ENCODE assay signal across 12 cellular contexts in the genomic region with DNA sequence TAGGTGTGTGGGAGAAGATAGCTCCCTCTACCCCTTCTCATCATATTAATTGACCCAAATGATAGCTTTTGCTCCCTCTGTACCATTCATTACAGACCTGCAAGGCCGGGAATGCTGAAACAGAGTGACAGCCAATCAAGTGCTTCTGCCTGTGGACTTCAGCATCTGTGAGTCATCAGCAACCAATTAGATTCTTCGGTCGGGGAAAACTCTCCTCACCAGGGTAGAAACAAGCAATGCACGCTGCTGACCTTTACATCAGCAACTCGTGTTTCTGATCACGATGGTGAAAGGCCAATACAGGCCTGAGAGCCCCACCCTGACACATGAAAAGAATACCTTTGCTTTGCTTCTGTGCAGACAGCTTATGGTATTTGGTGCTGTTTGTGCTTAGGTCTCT.
DNase-seq lines count a peak whose midpoint lies in the region; ATAC-seq and TF ChIP-seq lines count a peak whose summit lies in the region.
"Had no signal": no experiment of that assay in that cellular context is flagged by ENCODE, and none has a peak within 500 bp of the region (broad histone marks: within the 10 kb centered on the region; RNA-seq: fewer than 3 reads in every experiment).

No MANE protein-coding gene starts in this region.

- H3K27me3 ChIP-seq in CD4-positive, alpha-beta T cell (ENCODE audit: control insufficient read depth, insufficient read depth, low read length) = no peaks in the 10 kb centered on the region
- H3K27me3 ChIP-seq in CD8-positive, alpha-beta T cell (ENCODE audit: insufficient read depth, low read length) = no peaks in the 10 kb centered on the region
- H3K27me3 ChIP-seq: esophagus muscularis mucosa had no signal

- no peak overlapping the region for H3K27ac Mint-ChIP-seq in CD4-positive, alpha-beta T cell
- no peak overlapping the region for H3K27ac Mint-ChIP-seq in CD8-positive, alpha-beta T cell

- ATAC-seq in HG02610 (IDR thresholded peaks at IDR 0.05; ENCODE audit: unreplicated experiment) (no peak), GM21529 (IDR thresholded peaks at IDR 0.05; ENCODE audit: unreplicated experiment) (no peak)
- ATAC-seq in CD4-positive, alpha-beta T cell (ENCODE audit: poor library complexity) = no peak
- no peak for ATAC-seq in CD8-positive, alpha-beta T cell

- POLR2A ChIA-PET in CD4-positive, alpha-beta T cell (lab: Charles Lee) = no interaction called here
- POLR2A ChIA-PET in CD8-positive, alpha-beta T cell (lab: Charles Lee) = no interaction called here

- H3K36me3 Mint-ChIP-seq in CD4-positive, alpha-beta T cell (ENCODE audit: low read depth) = no peaks in the 10 kb centered on the region
- no peaks in the 10 kb centered on the region for H3K36me3 Mint-ChIP-seq in CD8-positive, alpha-beta T cell

- H3K27ac ChIP-seq in CD4-positive, alpha-beta T cell (ENCODE audit: low read depth, low read length) = no peak overlapping the region
- no peak overlapping the region for H3K27ac ChIP-seq in CD8-positive, alpha-beta T cell (ENCODE audit: low read depth, low read length)

- no peaks in the 10 kb centered on the region for H3K9me3 ChIP-seq in CD4-positive, alpha-beta T cell (ENCODE audit: control insufficient read depth, low read length)
- H3K9me3 ChIP-seq in CD8-positive, alpha-beta T cell (ENCODE audit: low read length) = no peaks in the 10 kb centered on the region
- H3K9me3 ChIP-seq: esophagus muscularis mucosa had no signal

- peak; percentile 12 for DNase-seq in AG10803 (ENCODE audit: low read depth)
- peak; percentile 56 for DNase-seq in LHCN-M2 (ENCODE audit: low read depth)
- peak; percentile 49 for DNase-seq in ecto neural progenitor cell (ENCODE audit: low spot score)
- DNase-seq in myocyte (ENCODE audit: low read depth) = peak; percentile 34
- DNase-seq in CD4-positive, alpha-beta T cell = no peak
- no peak for DNase-seq in CD8-positive, alpha-beta T cell
- DNase-seq: COR-L47, NCI-H2081 treated with DMSO at 0.1 percent for 48 hours, posterior cingulate gyrus had no signal

- intact Hi-C loops in CD4-positive, alpha-beta T cell (cut with DNase I, micrococcal nuclease) = no loop called here
- intact Hi-C loops in CD8-positive, alpha-beta T cell (cut with DNase I, micrococcal nuclease) = no loop called here

- TF ChIP-seq CTCF in AG10803 (conservative IDR thresholded peaks at IDR 0.05; ENCODE audit: low read length) = no peak
- no peak for TF ChIP-seq CTCF in CD4-positive, alpha-beta T cell (IDR thresholded peaks at IDR 0.05)
- no peak for TF ChIP-seq CTCF in CD8-positive, alpha-beta T cell (IDR thresholded peaks at IDR 0.05)

- H3K27me3 Mint-ChIP-seq in CD4-positive, alpha-beta T cell = no peaks in the 10 kb centered on the region
- no peaks in the 10 kb centered on the region for H3K27me3 Mint-ChIP-seq in CD8-positive, alpha-beta T cell (ENCODE audit: low read depth)

- no peak overlapping the region for H3K4me3 Mint-ChIP-seq in CD4-positive, alpha-beta T cell
- H3K4me3 Mint-ChIP-seq in CD8-positive, alpha-beta T cell = no peak overlapping the region

- no peaks in the 10 kb centered on the region for H3K4me1 Mint-ChIP-seq in CD4-positive, alpha-beta T cell (ENCODE audit: low read depth)
- H3K4me1 Mint-ChIP-seq in CD8-positive, alpha-beta T cell (ENCODE audit: low read depth) = no peaks in the 10 kb centered on the region

- H3K36me3 ChIP-seq in CD8-positive, alpha-beta T cell (ENCODE audit: insufficient read depth, low read length) = no peaks in the 10 kb centered on the region
- H3K36me3 ChIP-seq: esophagus muscularis mucosa had no signal

- H3K4me1 ChIP-seq in CD8-positive, alpha-beta T cell (ENCODE audit: insufficient read depth, low read length) = no peaks in the 10 kb centered on the region

- CTCF ChIA-PET in CD4-positive, alpha-beta T cell (lab: Charles Lee) = no interaction called here
- CTCF ChIA-PET in CD8-positive, alpha-beta T cell (lab: Charles Lee) = no interaction called here

- H3K9me3 Mint-ChIP-seq in CD4-positive, alpha-beta T cell = no peaks in the 10 kb centered on the region
- no peaks in the 10 kb centered on the region for H3K9me3 Mint-ChIP-seq in CD8-positive, alpha-beta T cell

- H3K4me3 ChIP-seq in AG10803 (ENCODE audit: low read length) = no peak overlapping the region
- H3K4me3 ChIP-seq in CD8-positive, alpha-beta T cell (ENCODE audit: low read depth, low read length) = no peak overlapping the region
- H3K4me3 ChIP-seq: esophagus muscularis mucosa had no signal

Comparison
In these comparisons a context has a peak if more than half of its experiments do, and no peak if none do; other contexts are left out.
1. DNase-seq: peak in AG10803 (single experiment), LHCN-M2 (single experiment), ecto neural progenitor cell (single experiment) and myocyte (single experiment); none in CD4-positive, alpha-beta T cell (0 of 10) and CD8-positive, alpha-beta T cell (0 of 7).